Comparison of ENCODE assay signal across 11 cellular contexts in the genomic region with DNA sequence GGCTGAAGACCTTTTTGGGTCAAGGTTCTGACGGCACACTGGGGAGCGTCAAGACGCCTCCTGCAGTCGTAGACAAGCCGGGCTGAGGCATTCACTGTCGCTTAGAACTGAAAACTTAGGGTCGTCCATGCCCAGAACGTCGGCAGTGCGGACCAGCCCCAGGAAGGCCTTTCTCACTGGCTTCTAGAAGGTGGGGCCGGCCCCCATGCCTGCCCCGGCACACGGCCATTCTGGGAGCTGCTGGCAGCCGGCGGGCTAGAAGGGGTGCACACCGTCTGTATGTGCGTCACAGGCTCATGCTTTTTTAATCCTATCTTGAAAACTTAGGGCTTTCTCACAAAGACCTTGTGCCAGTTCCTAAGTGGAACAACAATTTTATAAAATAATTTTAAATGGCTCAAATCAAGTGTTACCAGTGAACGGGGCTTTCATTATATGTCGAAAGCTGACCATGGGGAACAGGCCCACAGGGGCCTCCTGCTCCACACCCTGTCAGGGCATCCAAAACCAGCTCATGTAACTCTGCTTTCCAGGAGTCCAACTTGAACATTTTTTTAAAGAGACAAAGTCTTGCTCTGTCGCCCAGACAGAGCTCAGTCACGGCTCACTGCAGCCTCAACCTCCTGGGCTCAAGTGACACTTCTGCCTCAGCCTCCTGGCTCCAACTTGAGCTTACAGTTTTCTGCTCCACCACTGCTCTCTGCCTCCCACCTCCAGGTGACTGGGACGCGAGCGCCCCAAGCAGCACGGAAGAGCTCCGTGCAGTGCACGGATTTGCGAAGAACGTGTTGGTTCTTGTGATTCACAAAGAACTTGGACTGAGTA.
DNase-seq lines count a peak whose midpoint lies in the region; ATAC-seq lines count a peak whose summit lies in the region.
"Had no signal": no experiment of that assay in that cellular context is flagged by ENCODE, and none has a peak within 500 bp of the region (broad histone marks: within the 10 kb centered on the region; RNA-seq: fewer than 3 reads in every experiment).

No MANE protein-coding gene starts in this region.

- DNase-seq in AG20443 (ENCODE audit: low spot score): peak; percentile 52
- DNase-seq in effector memory CD8-positive, alpha-beta T cell: no peak
- no peak for DNase-seq in naive B cell
- no peak for DNase-seq in NCI-H2029 (lab: John Stamatoyannopoulos, UW)
- no peak for DNase-seq in pons (ENCODE audit: low spot score)
- DNase-seq: activated CD4-positive, alpha-beta T cell treated with anti-CD3 and anti-CD28 coated beads, Interleukin-2, amount 10 ng/mL, durations not matched to agents 7 days and 5 days; MG63; Peyer's patch had no signal

- H3K4me1 Mint-ChIP-seq in effector memory CD8-positive, alpha-beta T cell (ENCODE audit: low read depth in 2 of 2): peaks cover 71 to 84% of the 10 kb centered on the region in 2 donors
- H3K4me1 Mint-ChIP-seq in naive B cell: peaks cover 68 to 97% (median 88%) of the 10 kb centered on the region in 3 donors

- H3K4me3 Mint-ChIP-seq in effector memory CD8-positive, alpha-beta T cell: no peak overlapping the region
- H3K4me3 Mint-ChIP-seq in naive B cell: peak overlapping the region in 7 of 8 donors; percentile 16 to 75 (median 52)
- H3K4me3 Mint-ChIP-seq: activated CD4-positive, alpha-beta T cell treated with anti-CD3 and anti-CD28 coated beads, Interleukin-2, amount 10 ng/mL, durations not matched to agents 7 days and 5 days had no signal

- H3K9me3 Mint-ChIP-seq in effector memory CD8-positive, alpha-beta T cell: no peaks in the 10 kb centered on the region
- H3K9me3 Mint-ChIP-seq in naive B cell: peaks cover 0 to 8% (median 0%) of the 10 kb centered on the region in 7 donors

- no peaks in the 10 kb centered on the region for H3K27me3 Mint-ChIP-seq in effector memory CD8-positive, alpha-beta T cell
- H3K27me3 Mint-ChIP-seq in naive B cell: no peaks in the 10 kb centered on the region
- H3K27me3 Mint-ChIP-seq: activated CD4-positive, alpha-beta T cell treated with anti-CD3 and anti-CD28 coated beads, Interleukin-2, amount 10 ng/mL, durations not matched to agents 7 days and 5 days had no signal

- peaks cover 15% of the 10 kb centered on the region for H3K36me3 Mint-ChIP-seq in effector memory CD8-positive, alpha-beta T cell (ENCODE audit: insufficient read depth)
- peaks cover 4 to 6% of the 10 kb centered on the region in 2 donors for H3K36me3 Mint-ChIP-seq in naive B cell

- peak overlapping the region; percentile 69 to 85 for H3K27ac Mint-ChIP-seq in effector memory CD8-positive, alpha-beta T cell
- peak overlapping the region in 4 of 6 donors; percentile 16 to 84 (median 53) for H3K27ac Mint-ChIP-seq in naive B cell
- H3K27ac Mint-ChIP-seq: activated CD4-positive, alpha-beta T cell treated with anti-CD3 and anti-CD28 coated beads, Interleukin-2, amount 10 ng/mL, durations not matched to agents 7 days and 5 days had no signal

- ATAC-seq in HG03175 (IDR thresholded peaks at IDR 0.05; ENCODE audit: unreplicated experiment) (peak; percentile 46), naive B cell (ENCODE audit: low read depth in 2 of 2) (no peak), HG03097 (IDR thresholded peaks at IDR 0.05; ENCODE audit: low FRiP score, unreplicated experiment) (no peak), HG03565 (IDR thresholded peaks at IDR 0.05; ENCODE audit: unreplicated experiment) (no peak)
- no peak for ATAC-seq in effector memory CD8-positive, alpha-beta T cell (replicated peaks)

Comparison
In these comparisons a context has a peak if more than half of its experiments do, and no peak if none do; other contexts are left out.
1. H3K4me3 Mint-ChIP-seq: peak in naive B cell (7 of 8); none in effector memory CD8-positive, alpha-beta T cell (0 of 2).